Comparison of ENCODE assay signal across 1 cellular context in the genomic region with DNA sequence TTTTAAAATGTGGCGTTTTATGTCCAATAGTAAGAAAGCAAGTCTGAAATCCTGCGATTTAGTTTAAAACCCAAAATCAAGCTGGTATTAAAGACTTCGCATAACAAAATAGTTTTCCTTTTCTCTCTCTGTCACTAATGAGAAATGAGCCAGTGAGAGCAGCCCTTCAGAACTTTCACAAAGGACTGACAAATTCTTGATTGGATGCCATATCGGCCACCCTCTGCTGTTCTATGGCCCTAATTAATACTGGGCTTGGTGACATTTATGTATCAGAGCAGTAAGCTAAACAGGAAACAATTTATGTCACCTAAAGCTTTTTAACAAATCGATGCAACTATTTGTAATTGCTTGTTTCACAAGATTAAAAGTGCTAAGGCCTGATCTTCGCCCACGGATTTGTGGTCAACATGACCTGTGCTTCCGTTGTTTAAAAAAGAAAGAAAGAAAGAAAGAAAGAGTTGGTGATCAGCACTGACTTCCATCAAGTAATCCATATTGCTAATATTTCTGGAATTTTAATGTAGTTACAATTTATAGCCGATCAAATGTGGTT.
TF ChIP-seq lines count a peak whose summit lies in the region.

No MANE protein-coding gene starts in this region.

TF ChIP-seq in GM23338, 12 proteins besides CTCF, POLR2A, EP300 and RAD21 (continued from another document):
- TF ChIP-seq, protein P1, sequence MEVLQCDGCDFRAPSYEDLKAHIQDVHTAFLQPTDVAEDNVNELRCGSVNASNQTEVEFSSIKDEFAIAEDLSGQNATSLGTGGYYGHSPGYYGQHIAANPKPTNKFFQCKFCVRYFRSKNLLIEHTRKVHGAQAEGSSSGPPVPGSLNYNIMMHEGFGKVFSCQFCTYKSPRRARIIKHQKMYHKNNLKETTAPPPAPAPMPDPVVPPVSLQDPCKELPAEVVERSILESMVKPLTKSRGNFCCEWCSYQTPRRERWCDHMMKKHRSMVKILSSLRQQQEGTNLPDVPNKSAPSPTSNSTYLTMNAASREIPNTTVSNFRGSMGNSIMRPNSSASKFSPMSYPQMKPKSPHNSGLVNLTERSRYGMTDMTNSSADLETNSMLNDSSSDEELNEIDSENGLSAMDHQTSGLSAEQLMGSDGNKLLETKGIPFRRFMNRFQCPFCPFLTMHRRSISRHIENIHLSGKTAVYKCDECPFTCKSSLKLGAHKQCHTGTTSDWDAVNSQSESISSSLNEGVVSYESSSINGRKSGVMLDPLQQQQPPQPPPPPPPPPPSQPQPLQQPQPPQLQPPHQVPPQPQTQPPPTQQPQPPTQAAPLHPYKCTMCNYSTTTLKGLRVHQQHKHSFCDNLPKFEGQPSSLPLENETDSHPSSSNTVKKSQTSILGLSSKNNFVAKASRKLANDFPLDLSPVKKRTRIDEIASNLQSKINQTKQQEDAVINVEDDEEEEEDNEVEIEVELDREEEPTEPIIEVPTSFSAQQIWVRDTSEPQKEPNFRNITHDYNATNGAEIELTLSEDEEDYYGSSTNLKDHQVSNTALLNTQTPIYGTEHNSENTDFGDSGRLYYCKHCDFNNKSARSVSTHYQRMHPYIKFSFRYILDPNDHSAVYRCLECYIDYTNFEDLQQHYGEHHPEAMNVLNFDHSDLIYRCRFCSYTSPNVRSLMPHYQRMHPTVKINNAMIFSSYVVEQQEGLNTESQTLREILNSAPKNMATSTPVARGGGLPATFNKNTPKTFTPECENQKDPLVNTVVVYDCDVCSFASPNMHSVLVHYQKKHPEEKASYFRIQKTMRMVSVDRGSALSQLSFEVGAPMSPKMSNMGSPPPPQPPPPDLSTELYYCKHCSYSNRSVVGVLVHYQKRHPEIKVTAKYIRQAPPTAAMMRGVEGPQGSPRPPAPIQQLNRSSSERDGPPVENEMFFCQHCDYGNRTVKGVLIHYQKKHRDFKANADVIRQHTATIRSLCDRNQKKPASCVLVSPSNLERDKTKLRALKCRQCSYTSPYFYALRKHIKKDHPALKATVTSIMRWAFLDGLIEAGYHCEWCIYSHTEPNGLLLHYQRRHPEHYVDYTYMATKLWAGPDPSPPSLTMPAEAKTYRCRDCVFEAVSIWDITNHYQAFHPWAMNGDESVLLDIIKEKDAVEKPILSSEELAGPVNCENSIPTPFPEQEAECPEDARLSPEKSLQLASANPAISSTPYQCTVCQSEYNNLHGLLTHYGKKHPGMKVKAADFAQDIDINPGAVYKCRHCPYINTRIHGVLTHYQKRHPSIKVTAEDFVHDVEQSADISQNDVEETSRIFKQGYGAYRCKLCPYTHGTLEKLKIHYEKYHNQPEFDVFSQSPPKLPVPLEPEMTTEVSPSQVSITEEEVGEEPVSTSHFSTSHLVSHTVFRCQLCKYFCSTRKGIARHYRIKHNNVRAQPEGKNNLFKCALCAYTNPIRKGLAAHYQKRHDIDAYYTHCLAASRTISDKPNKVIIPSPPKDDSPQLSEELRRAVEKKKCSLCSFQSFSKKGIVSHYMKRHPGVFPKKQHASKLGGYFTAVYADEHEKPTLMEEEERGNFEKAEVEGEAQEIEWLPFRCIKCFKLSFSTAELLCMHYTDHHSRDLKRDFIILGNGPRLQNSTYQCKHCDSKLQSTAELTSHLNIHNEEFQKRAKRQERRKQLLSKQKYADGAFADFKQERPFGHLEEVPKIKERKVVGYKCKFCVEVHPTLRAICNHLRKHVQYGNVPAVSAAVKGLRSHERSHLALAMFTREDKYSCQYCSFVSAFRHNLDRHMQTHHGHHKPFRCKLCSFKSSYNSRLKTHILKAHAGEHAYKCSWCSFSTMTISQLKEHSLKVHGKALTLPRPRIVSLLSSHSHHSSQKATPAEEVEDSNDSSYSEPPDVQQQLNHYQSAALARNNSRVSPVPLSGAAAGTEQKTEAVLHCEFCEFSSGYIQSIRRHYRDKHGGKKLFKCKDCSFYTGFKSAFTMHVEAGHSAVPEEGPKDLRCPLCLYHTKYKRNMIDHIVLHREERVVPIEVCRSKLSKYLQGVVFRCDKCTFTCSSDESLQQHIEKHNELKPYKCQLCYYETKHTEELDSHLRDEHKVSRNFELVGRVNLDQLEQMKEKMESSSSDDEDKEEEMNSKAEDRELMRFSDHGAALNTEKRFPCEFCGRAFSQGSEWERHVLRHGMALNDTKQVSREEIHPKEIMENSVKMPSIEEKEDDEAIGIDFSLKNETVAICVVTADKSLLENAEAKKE (CRISPR knock-in tag; IDR thresholded peaks at IDR 0.05), result no peak
- TF ChIP-seq ZNF331 (CRISPR knock-in tag; IDR thresholded peaks at IDR 0.05; ENCODE audit: low read depth) (no peak), EZH2phosphoT487 (IDR thresholded peaks at IDR 0.05; ENCODE audit: unreplicated experiment) (no peak), NANOG (IDR thresholded peaks at IDR 0.05; ENCODE audit: borderline replicate concordance) (no peak), ZNF114 (CRISPR knock-in tag; IDR thresholded peaks at IDR 0.05) (no peak), STAT1 (IDR thresholded peaks at IDR 0.05; ENCODE audit: unreplicated experiment) (no peak), CREB1 (CRISPR knock-in tag; IDR thresholded peaks at IDR 0.05; ENCODE audit: low read depth) (no peak)
- TF ChIP-seq, protein P2, sequence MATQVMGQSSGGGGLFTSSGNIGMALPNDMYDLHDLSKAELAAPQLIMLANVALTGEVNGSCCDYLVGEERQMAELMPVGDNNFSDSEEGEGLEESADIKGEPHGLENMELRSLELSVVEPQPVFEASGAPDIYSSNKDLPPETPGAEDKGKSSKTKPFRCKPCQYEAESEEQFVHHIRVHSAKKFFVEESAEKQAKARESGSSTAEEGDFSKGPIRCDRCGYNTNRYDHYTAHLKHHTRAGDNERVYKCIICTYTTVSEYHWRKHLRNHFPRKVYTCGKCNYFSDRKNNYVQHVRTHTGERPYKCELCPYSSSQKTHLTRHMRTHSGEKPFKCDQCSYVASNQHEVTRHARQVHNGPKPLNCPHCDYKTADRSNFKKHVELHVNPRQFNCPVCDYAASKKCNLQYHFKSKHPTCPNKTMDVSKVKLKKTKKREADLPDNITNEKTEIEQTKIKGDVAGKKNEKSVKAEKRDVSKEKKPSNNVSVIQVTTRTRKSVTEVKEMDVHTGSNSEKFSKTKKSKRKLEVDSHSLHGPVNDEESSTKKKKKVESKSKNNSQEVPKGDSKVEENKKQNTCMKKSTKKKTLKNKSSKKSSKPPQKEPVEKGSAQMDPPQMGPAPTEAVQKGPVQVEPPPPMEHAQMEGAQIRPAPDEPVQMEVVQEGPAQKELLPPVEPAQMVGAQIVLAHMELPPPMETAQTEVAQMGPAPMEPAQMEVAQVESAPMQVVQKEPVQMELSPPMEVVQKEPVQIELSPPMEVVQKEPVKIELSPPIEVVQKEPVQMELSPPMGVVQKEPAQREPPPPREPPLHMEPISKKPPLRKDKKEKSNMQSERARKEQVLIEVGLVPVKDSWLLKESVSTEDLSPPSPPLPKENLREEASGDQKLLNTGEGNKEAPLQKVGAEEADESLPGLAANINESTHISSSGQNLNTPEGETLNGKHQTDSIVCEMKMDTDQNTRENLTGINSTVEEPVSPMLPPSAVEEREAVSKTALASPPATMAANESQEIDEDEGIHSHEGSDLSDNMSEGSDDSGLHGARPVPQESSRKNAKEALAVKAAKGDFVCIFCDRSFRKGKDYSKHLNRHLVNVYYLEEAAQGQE (IDR thresholded peaks at IDR 0.05; ENCODE audit: unreplicated experiment), result no peak
